Comparison of ENCODE assay signal across 15 cellular contexts in the genomic region with DNA sequence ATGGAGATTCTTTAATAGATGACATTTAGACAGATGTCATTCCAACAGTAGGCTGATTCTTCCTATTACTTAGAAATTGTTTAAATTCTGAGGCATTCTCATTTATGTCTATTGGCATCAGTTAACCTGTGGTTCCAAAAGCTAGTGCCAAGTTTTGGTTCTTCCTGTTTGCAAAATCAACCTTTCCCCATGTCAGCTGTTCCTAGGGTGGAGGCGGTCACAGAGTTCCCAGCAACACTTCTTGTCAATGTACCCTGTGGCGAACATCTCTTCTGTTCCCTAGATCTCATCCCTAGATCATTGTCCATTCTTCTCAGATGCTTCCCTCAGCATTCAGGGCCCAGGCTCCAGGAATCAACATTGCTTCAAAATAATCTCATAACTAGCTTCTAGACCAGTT.
"Had no signal": no experiment of that assay in that cellular context is flagged by ENCODE, and none has a peak within 500 bp of the region (broad histone marks: within the 10 kb centered on the region; RNA-seq: fewer than 3 reads in every experiment).

No MANE protein-coding gene starts in this region.

- H3K4me3 ChIP-seq: esophagus muscularis mucosa, heart left ventricle, left lung, testis, uterus had no signal

- H3K9me3 Mint-ChIP-seq: activated T-cell treated with anti-CD3 and anti-CD28 coated beads, Interleukin-2, amount 50 U/mL, for 24 hours; stimulated activated naive CD8-positive, alpha-beta T cell treated with anti-CD3 and anti-CD28 coated beads, Interleukin-15, Interleukin-2, amounts not matched to agents 100 ng/mL and 50 ng/mL, for 24 hours had no signal

- H3K27ac ChIP-seq: esophagus muscularis mucosa, heart left ventricle, left lung, testis, uterus had no signal

- H3K27me3 Mint-ChIP-seq: activated naive CD8-positive, alpha-beta T cell had no signal

- H3K27me3 ChIP-seq: esophagus muscularis mucosa, heart left ventricle, left lung, testis, uterus had no signal

- ATAC-seq: heart left ventricle, left lung, right cardiac atrium had no signal

- H3K9me3 ChIP-seq: esophagus muscularis mucosa, heart left ventricle, left lung, testis, uterus had no signal

- H3K4me3 Mint-ChIP-seq: activated naive CD8-positive, alpha-beta T cell; activated T-cell treated with anti-CD3 and anti-CD28 coated beads, Interleukin-2, amount 50 U/mL, for 24 hours; stimulated activated naive CD8-positive, alpha-beta T cell treated with anti-CD3 and anti-CD28 coated beads, Interleukin-15, Interleukin-2, amounts not matched to agents 100 ng/mL and 50 ng/mL, for 24 hours had no signal

- DNase-seq: activated CD4-positive, alpha-beta T cell treated with anti-CD3 and anti-CD28 coated beads, Interleukin-2, amount 50 U/mL, for 1 hour; activated CD4-positive, CD25-positive, alpha-beta regulatory T cell; activated effector memory CD4-positive, alpha-beta T cell treated with Interleukin-2 at 50 U/mL for 16 hours; activated T-cell treated with anti-CD3 and anti-CD28 coated beads, Interleukin-2, amount 50 U/mL, for 24 hours; dermis blood vessel endothelial cell; heart left ventricle; left lung; right cardiac atrium; stimulated activated CD4-positive, alpha-beta T cell treated with anti-CD3 and anti-CD28 coated beads, Interleukin-2, amount 100 ng/mL, for 48 hours; T-helper 2 cell; testis; uterus had no signal

- H3K36me3 Mint-ChIP-seq: activated naive CD8-positive, alpha-beta T cell had no signal

- H3K27ac Mint-ChIP-seq: activated naive CD8-positive, alpha-beta T cell; activated T-cell treated with anti-CD3 and anti-CD28 coated beads, Interleukin-2, amount 50 U/mL, for 24 hours had no signal

- H3K4me1 ChIP-seq: left lung, testis, uterus had no signal

- H3K36me3 ChIP-seq: esophagus muscularis mucosa, heart left ventricle, left lung, uterus had no signal
